ENCODE assay signal across 13 cellular contexts in the genomic region with DNA sequence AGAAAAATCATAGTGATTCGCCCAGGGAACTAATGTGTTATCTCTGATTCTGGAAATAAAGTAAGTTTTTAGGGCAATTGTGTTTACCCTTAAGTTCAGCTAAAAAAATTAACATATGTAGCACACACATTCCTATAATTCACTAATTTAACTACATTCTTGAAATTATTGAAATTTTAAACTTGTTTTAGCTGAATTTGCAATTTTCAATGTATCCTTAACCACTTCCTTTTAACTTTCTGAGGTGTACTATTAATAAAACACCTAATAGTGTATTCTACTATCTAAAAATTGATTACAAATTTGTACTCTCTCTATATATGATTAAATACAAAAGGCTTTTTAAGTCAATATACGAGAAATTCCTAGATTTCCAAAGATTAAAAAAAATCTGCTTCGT. TPM values are rescaled to one million over a fixed set of nuclear protein-coding genes. Genes with fewer than 3 reads are reported as not detected.
DNase-seq lines count a peak whose midpoint lies in the region; ATAC-seq and TF ChIP-seq lines count a peak whose summit lies in the region.
"Had no signal": no experiment of that assay in that cellular context is flagged by ENCODE, and none has a peak within 500 bp of the region (broad histone marks: within the 10 kb centered on the region; RNA-seq: fewer than 3 reads in every experiment).

No MANE protein-coding gene starts in this region.

- H3K4me3 Mint-ChIP-seq in central memory CD8-positive, alpha-beta T cell: no peak overlapping the region
- H3K4me3 Mint-ChIP-seq in activated CD8-positive, alpha-beta T cell treated with anti-CD3 and anti-CD28 coated beads, Interleukin-2, amount 10 ng/mL, durations not matched to agents 7 days and 5 days: no peak overlapping the region
- H3K4me3 Mint-ChIP-seq: activated CD4-positive, alpha-beta memory T cell treated with anti-CD3 and anti-CD28 coated beads, Interleukin-2, amount 10 ng/mL, durations not matched to agents 7 days and 5 days had no signal

- peaks cover 38% of the 10 kb centered on the region for H3K4me1 Mint-ChIP-seq in central memory CD8-positive, alpha-beta T cell
- peaks cover 42% of the 10 kb centered on the region for H3K4me1 Mint-ChIP-seq in activated CD8-positive, alpha-beta T cell treated with anti-CD3 and anti-CD28 coated beads, Interleukin-2, amount 10 ng/mL, durations not matched to agents 7 days and 5 days (ENCODE audit: low read depth)

- no peak for ATAC-seq in SK-N-SH treated with all-trans-retinoic acid at 6 μM for 48 hours
- no peak for ATAC-seq in central memory CD8-positive, alpha-beta T cell (replicated peaks; ENCODE audit: extremely low read depth, poor library complexity, severe bottlenecking)
- no peak for ATAC-seq in activated CD8-positive, alpha-beta T cell treated with anti-CD3 and anti-CD28 coated beads, Interleukin-2, amount 10 ng/mL, durations not matched to agents 7 days and 5 days
- ATAC-seq in activated naive CD4-positive, alpha-beta T cell treated with anti-CD3 and anti-CD28 coated beads, Interleukin-2, amount 50 U/mL, for 72 hours: no peak

- H3K79me2 ChIP-seq in SK-N-SH (ENCODE audit: insufficient read depth): peaks cover 84% of the 10 kb centered on the region

- peaks cover 26% of the 10 kb centered on the region for H4K20me1 ChIP-seq in SK-N-SH (ENCODE audit: insufficient read depth)

- H3K9me3 Mint-ChIP-seq in central memory CD8-positive, alpha-beta T cell: peaks cover 7% of the 10 kb centered on the region
- H3K9me3 Mint-ChIP-seq in activated CD8-positive, alpha-beta T cell treated with anti-CD3 and anti-CD28 coated beads, Interleukin-2, amount 10 ng/mL, durations not matched to agents 7 days and 5 days (ENCODE audit: insufficient read depth): no peaks in the 10 kb centered on the region
- no peaks in the 10 kb centered on the region for H3K9me3 Mint-ChIP-seq in activated naive CD4-positive, alpha-beta T cell treated with anti-CD3 and anti-CD28 coated beads, Interleukin-2, amount 50 U/mL, for 72 hours
- H3K9me3 Mint-ChIP-seq: activated CD4-positive, alpha-beta memory T cell treated with anti-CD3 and anti-CD28 coated beads, Interleukin-2, amount 10 ng/mL, durations not matched to agents 7 days and 5 days had no signal

- H3K27ac ChIP-seq in SK-N-SH (ENCODE audit: low read depth in 2 of 2, low read length in 1 of 2): peak overlapping the region in 1 of 2 experiments; percentile 86; a peak in 1 of 4 replicates
- no peak overlapping the region for H3K27ac ChIP-seq in HUES64 (ENCODE audit: low read depth, low read length)

- CTCF ChIA-PET in SK-N-SH (lab: Yijun Ruan, JAX): no interaction called here
- CTCF ChIA-PET in activated CD8-positive, alpha-beta T cell treated with anti-CD3 and anti-CD28 coated beads, Interleukin-2, amount 10 ng/mL, durations not matched to agents 7 days and 5 days (lab: Charles Lee): no interaction called here

- H3K4me1 ChIP-seq in SK-N-SH (ENCODE audit: control insufficient read depth in 1 of 2, insufficient read depth in 2 of 2, low read depth in 1 of 2, low read length in 1 of 2): no peaks in the 10 kb centered on the region; a peak in 2 of 4 replicates
- peaks cover 23% of the 10 kb centered on the region for H3K4me1 ChIP-seq in HUES64 (ENCODE audit: insufficient read depth, low read length)
- peaks cover 20% of the 10 kb centered on the region for H3K4me1 ChIP-seq in neuron (ENCODE audit: insufficient read depth, low read length)

- whole genome bisulfite sequencing in SK-N-SH (ENCODE audit: low lambda C conversion rate): 40% methylated on average over 3 of the region's 3 CpGs
- 85% methylated on average over 3 of the region's 3 CpGs for WGBS in HUES64

- no peak for DNase-seq in SK-N-SH
- DNase-seq in central memory CD8-positive, alpha-beta T cell (ENCODE audit: low spot score in 2 of 2): no peak
- DNase-seq in activated CD8-positive, alpha-beta T cell treated with anti-CD3 and anti-CD28 coated beads, Interleukin-2, amount 10 ng/mL, durations not matched to agents 7 days and 5 days: no peak
- no peak for DNase-seq in activated naive CD4-positive, alpha-beta T cell treated with anti-CD3 and anti-CD28 coated beads, Interleukin-2, amount 50 U/mL, for 72 hours (ENCODE audit: low spot score in 2 of 2)
- no peak for DNase-seq in HUDEP-2 (lab: John Stamatoyannopoulos, UW; ENCODE audit: unreplicated experiment in 76 of 76)
- DNase-seq: activated CD4-positive, alpha-beta memory T cell treated with anti-CD3 and anti-CD28 coated beads, Interleukin-2, amount 10 ng/mL, durations not matched to agents 7 days and 5 days; mesendoderm; NCI-H2029 treated with DMSO at 0.1 percent for 48 hours; T-helper 1 cell had no signal

- H3K9ac ChIP-seq in SK-N-SH (peak overlapping the region; percentile 78; the same call in 1 of the 2 replicates), HUES64 (ENCODE audit: low read depth, low read length) (no peak overlapping the region)

- H2AFZ ChIP-seq in SK-N-SH (ENCODE audit: low read depth) (no peak overlapping the region), neuron (ENCODE audit: low read depth, low read length) (no peak overlapping the region)

- H3K27ac Mint-ChIP-seq in central memory CD8-positive, alpha-beta T cell (ENCODE audit: low read depth): peak overlapping the region; percentile 61
- no peak overlapping the region for H3K27ac Mint-ChIP-seq in activated CD8-positive, alpha-beta T cell treated with anti-CD3 and anti-CD28 coated beads, Interleukin-2, amount 10 ng/mL, durations not matched to agents 7 days and 5 days
- H3K27ac Mint-ChIP-seq in activated naive CD4-positive, alpha-beta T cell treated with anti-CD3 and anti-CD28 coated beads, Interleukin-2, amount 50 U/mL, for 72 hours: no peak overlapping the region
- H3K27ac Mint-ChIP-seq: activated CD4-positive, alpha-beta memory T cell treated with anti-CD3 and anti-CD28 coated beads, Interleukin-2, amount 10 ng/mL, durations not matched to agents 7 days and 5 days had no signal

- peaks cover 14% of the 10 kb centered on the region for H3K36me3 Mint-ChIP-seq in central memory CD8-positive, alpha-beta T cell (ENCODE audit: insufficient read depth)
- peaks cover 18% of the 10 kb centered on the region for H3K36me3 Mint-ChIP-seq in activated CD8-positive, alpha-beta T cell treated with anti-CD3 and anti-CD28 coated beads, Interleukin-2, amount 10 ng/mL, durations not matched to agents 7 days and 5 days (ENCODE audit: low read depth)
- H3K36me3 Mint-ChIP-seq in activated naive CD4-positive, alpha-beta T cell treated with anti-CD3 and anti-CD28 coated beads, Interleukin-2, amount 50 U/mL, for 72 hours: peaks cover 12 to 20% of the 10 kb centered on the region in 2 donors

- H3K4me3 ChIP-seq in SK-N-SH (ENCODE audit: low read depth in 2 of 2, low read length in 1 of 2): peak overlapping the region; percentile 73 to 84; a peak in 2 of 4 replicates
- H3K4me3 ChIP-seq in HUES64 (ENCODE audit: low read length): peak overlapping the region; percentile 82
- H3K4me3 ChIP-seq in neuron (ENCODE audit: low read length): peak overlapping the region; percentile 77

- no peaks in the 10 kb centered on the region for H3K9me2 ChIP-seq in SK-N-SH

- H3K4me2 ChIP-seq in SK-N-SH: peak overlapping the region; percentile 73

- TF ChIP-seq CTCF in SK-N-SH (IDR thresholded peaks at IDR 0.05): no peak

- peaks cover 10% of the 10 kb centered on the region for H3F3A ChIP-seq in SK-N-SH (replicated peaks; ENCODE audit: insufficient read depth)

- no peaks in the 10 kb centered on the region for H3K9me3 ChIP-seq in SK-N-SH
- no peaks in the 10 kb centered on the region for H3K9me3 ChIP-seq in HUES64 (ENCODE audit: insufficient read depth, low read depth, low read length)
- no peaks in the 10 kb centered on the region for H3K9me3 ChIP-seq in neuron (ENCODE audit: low read length)
- H3K9me3 ChIP-seq: suprapubic skin had no signal

- TF ChIP-seq RAD21 in SK-N-SH (IDR thresholded peaks at IDR 0.05; ENCODE audit: low read length): no peak

- no peaks in the 10 kb centered on the region for H3K36me3 ChIP-seq in SK-N-SH (replicated peaks in 1 of 2; ENCODE audit: control insufficient read depth in 1 of 2, insufficient read depth in 2 of 2, low read length in 1 of 2)
- no peaks in the 10 kb centered on the region for H3K36me3 ChIP-seq in HUES64 (ENCODE audit: insufficient read depth, low read length)
- no peaks in the 10 kb centered on the region for H3K36me3 ChIP-seq in neuron (ENCODE audit: insufficient read depth, low read length)
- H3K36me3 ChIP-seq: suprapubic skin had no signal

- POLR2A ChIA-PET in SK-N-SH (lab: Yijun Ruan, JAX): no interaction called here
- POLR2A ChIA-PET in activated CD8-positive, alpha-beta T cell treated with anti-CD3 and anti-CD28 coated beads, Interleukin-2, amount 10 ng/mL, durations not matched to agents 7 days and 5 days (lab: Charles Lee): no interaction called here

- H3K27me3 ChIP-seq in SK-N-SH (ENCODE audit: insufficient read depth): no peaks in the 10 kb centered on the region
- H3K27me3 ChIP-seq in HUES64 (ENCODE audit: insufficient read depth, low read length): no peaks in the 10 kb centered on the region
- no peaks in the 10 kb centered on the region for H3K27me3 ChIP-seq in neuron (ENCODE audit: insufficient read depth, low read length)
- H3K27me3 ChIP-seq: suprapubic skin had no signal

- TF ChIP-seq EP300 in SK-N-SH (IDR thresholded peaks at IDR 0.05; ENCODE audit: borderline replicate concordance in 1 of 2, low read depth in 1 of 2, low read length in 1 of 2): no peak

- no peaks in the 10 kb centered on the region for H3K27me3 Mint-ChIP-seq in central memory CD8-positive, alpha-beta T cell
- no peaks in the 10 kb centered on the region for H3K27me3 Mint-ChIP-seq in activated CD8-positive, alpha-beta T cell treated with anti-CD3 and anti-CD28 coated beads, Interleukin-2, amount 10 ng/mL, durations not matched to agents 7 days and 5 days (ENCODE audit: low read depth)
- H3K27me3 Mint-ChIP-seq: activated CD4-positive, alpha-beta memory T cell treated with anti-CD3 and anti-CD28 coated beads, Interleukin-2, amount 10 ng/mL, durations not matched to agents 7 days and 5 days had no signal

RNA-seq across cellular contexts. Expression of a gene that starts 2.2 kb away (rescaled TPM):
- 0.72 and 1.3 TPM in 2 replicates for polyA plus RNA-seq in SK-N-SH (2012; rRNA removed)
- polyA plus RNA-seq in SK-N-SH (2012; cell fraction: cytosol; rRNA removed): 1.6 TPM in 2 replicates
- 2.0 and 2.3 TPM in 2 replicates for polyA plus RNA-seq in SK-N-SH (2012; cell fraction: nucleus; rRNA removed)
- 5.2 TPM for polyA plus RNA-seq in HUES64 (2013, experiment 1 of 2)
- 5.5 TPM for polyA plus RNA-seq in HUES64 (2013, experiment 2 of 2)
- 10 to 100 TPM; 13.9 to 15.2 TPM for total RNA-seq in activated CD8-positive, alpha-beta T cell treated with anti-CD3 and anti-CD28 coated beads, Interleukin-2, amount 10 ng/mL, durations not matched to agents 7 days and 5 days
- 10 to 100 TPM in 1 of 2 donors, 1 to 10 TPM in 1; 9.8 to 22.2 TPM for total RNA-seq in activated naive CD4-positive, alpha-beta T cell treated with anti-CD3 and anti-CD28 coated beads, Interleukin-2, amount 50 U/mL, for 72 hours

RNA-seq across cellular contexts. Expression of a gene that starts 2.5 kb away (rescaled TPM):
- polyA plus RNA-seq in SK-N-SH (2012; rRNA removed): 2.1 and 4.1 TPM in 2 replicates
- 2.5 and 3.3 TPM in 2 replicates for polyA plus RNA-seq in SK-N-SH (2012; cell fraction: cytosol; rRNA removed)
- polyA plus RNA-seq in SK-N-SH (2012; cell fraction: nucleus; rRNA removed): 3.1 and 4.7 TPM in 2 replicates
- polyA plus RNA-seq in HUES64 (2013, experiment 1 of 2): 5.2 TPM
- polyA plus RNA-seq in HUES64 (2013, experiment 2 of 2): 5.3 TPM
- total RNA-seq in activated CD8-positive, alpha-beta T cell treated with anti-CD3 and anti-CD28 coated beads, Interleukin-2, amount 10 ng/mL, durations not matched to agents 7 days and 5 days: 1 to 10 TPM; 8.9 to 9.5 TPM
- 1 to 10 TPM; 3.5 to 7.9 TPM for total RNA-seq in activated naive CD4-positive, alpha-beta T cell treated with anti-CD3 and anti-CD28 coated beads, Interleukin-2, amount 50 U/mL, for 72 hours
